ENCODE assay signal across 8 cellular contexts in genomic region chr14:69571879-69572633, GRCh38. TPM values are rescaled to one million over a fixed set of nuclear protein-coding genes. Genes with fewer than 3 reads are reported as not detected.
DNase-seq lines count a peak whose midpoint lies in the region; ATAC-seq and TF ChIP-seq lines count a peak whose summit lies in the region.

No MANE protein-coding gene starts in this region.

- CTCF ChIA-PET in PC-3 (lab: Charles Lee) = interaction anchor here (0.5 to 2.2 kb wide), 4 partner anchors 13 to 1141 kb away, joined by 3 to 8 read pairs (median 3); no protein-coding TSS in a partner anchor

- ATAC-seq in PC-3 (peak; percentile 27), gastrocnemius medialis (peak; percentile 22 to 40), GM19467 (IDR thresholded peaks at IDR 0.05; ENCODE audit: unreplicated experiment) (no peak), GM21381 (IDR thresholded peaks at IDR 0.05; ENCODE audit: unreplicated experiment) (no peak)

- H3K36me3 ChIP-seq in PC-3 (ENCODE audit: low read depth, low read length) (no peaks in the 10 kb centered on the region), gastrocnemius medialis (no peaks in the 10 kb centered on the region)

- H3K27ac ChIP-seq in PC-3 (ENCODE audit: low read length) (no peak overlapping the region), gastrocnemius medialis (no peak overlapping the region)

- no peaks in the 10 kb centered on the region for H3F3A ChIP-seq in PC-3 (ENCODE audit: low read length, unreplicated experiment)

- no peaks in the 10 kb centered on the region for H4K20me1 ChIP-seq in PC-3 (ENCODE audit: low read length)

- H3K4me1 ChIP-seq in PC-3 (ENCODE audit: insufficient read depth, low read length) = peaks cover 6% of the 10 kb centered on the region; the same call in 1 of the 2 replicates
- peaks cover 8 to 31% of the 10 kb centered on the region in 2 donors for H3K4me1 ChIP-seq in gastrocnemius medialis

- BruUV-seq in PC-3 (replicated peaks; lab: Mats Ljungman, UMichigan) = no TSS peak

- DNase-seq in PC-3 = peak; percentile 33
- peak in 1 of 2 donors; percentile 50 for DNase-seq in foreskin fibroblast
- no peak for DNase-seq in gastrocnemius medialis
- DNase-seq in hepatic stellate cell (ENCODE audit: low spot score) = no peak
- no peak for DNase-seq in NCI-H1930 (lab: John Stamatoyannopoulos, UW)

- peak overlapping the region; percentile 1; the same call in 1 of the 2 replicates for H3K4me3 ChIP-seq in GM08714 (ENCODE audit: low read length)
- peak overlapping the region; percentile 51 for H3K4me3 ChIP-seq in PC-3 (ENCODE audit: low read length)
- peak overlapping the region; percentile 13 to 15 for H3K4me3 ChIP-seq in foreskin fibroblast (ENCODE audit: low read depth in 1 of 2, low read length in 2 of 2)
- peak overlapping the region; percentile 38 to 62 (median 48) for H3K4me3 ChIP-seq in gastrocnemius medialis

- no peaks in the 10 kb centered on the region for H3K79me2 ChIP-seq in PC-3 (ENCODE audit: low read length)

- H2AFZ ChIP-seq in PC-3 (ENCODE audit: low read length) = peak overlapping the region; percentile 49; the same call in 1 of the 2 replicates

- H3K9me3 ChIP-seq in PC-3 (ENCODE audit: low read length) (no peaks in the 10 kb centered on the region), gastrocnemius medialis (no peaks in the 10 kb centered on the region)

- H3K9ac ChIP-seq in PC-3 (ENCODE audit: low read length) = no peak overlapping the region

- POLR2A ChIA-PET in PC-3 (lab: Charles Lee; ENCODE audit: unreplicated experiment) = no interaction called here

- H3K27me3 ChIP-seq in PC-3 (ENCODE audit: low read length) (peaks cover 77% of the 10 kb centered on the region), gastrocnemius medialis (peaks cover 81 to 88% (median 81%) of the 10 kb centered on the region in 3 donors)

- TF ChIP-seq CTCF in PC-3 (conservative IDR thresholded peaks at IDR 0.05; ENCODE audit: low read depth, low read length) (no peak), foreskin fibroblast (IDR thresholded peaks at IDR 0.05; ENCODE audit: low read depth, low read length) (no peak), gastrocnemius medialis (IDR thresholded peaks at IDR 0.05 in 4 of 5, conservative IDR thresholded peaks at IDR 0.05 in 1 of 5) (no peak)

- in situ Hi-C loops in gastrocnemius medialis (cut with MboI; ENCODE audit: low sequenced_read_pairs in 4 of 4) = no loop called here

- H3K9me2 ChIP-seq in PC-3 (replicated peaks; ENCODE audit: low read length) = no peaks in the 10 kb centered on the region

- no peak for TF ChIP-seq POLR2A in gastrocnemius medialis (IDR thresholded peaks at IDR 0.05)

- intact Hi-C loops in PC-3 (cut with micrococcal nuclease) (loop anchor here (5.0 kb wide), 1 partner anchor 175 kb away; the partner anchor contains the start of genes ERH and SLC39A9), gastrocnemius medialis (cut with DNase I; ENCODE audit: low total_unique reads) (no loop called here)

- peak overlapping the region; percentile 79 for H3K4me2 ChIP-seq in PC-3 (ENCODE audit: low read length)

RNA-seq across cellular contexts. Expression of gene CCDC177, which starts 2.6 kb away (rescaled TPM):
- total RNA-seq in PC-3 (2014; rRNA removed) (not detected in 2 replicates), gastrocnemius medialis (not detected)

RNA-seq across cellular contexts. Expression of gene SUSD6, which starts 39.3 kb away (rescaled TPM):
- total RNA-seq in PC-3 (2014; rRNA removed) (6.1 and 9.3 TPM in 2 replicates), gastrocnemius medialis (10 to 100 TPM; 11.9 to 26.3 (median 16.2) TPM)

Comparison
In these comparisons a context has a peak if more than half of its experiments do, and no peak if none do; other contexts are left out.
1. H3K4me3 ChIP-seq: peak in every context shown above with its lines; median percentile 51 in PC-3; 48 in gastrocnemius medialis; 14 in foreskin fibroblast; 1 in GM08714.
2. ATAC-seq: peak in PC-3 (single experiment) and gastrocnemius medialis (2 of 2); none in GM19467 (single experiment) and GM21381 (single experiment).